24 cellular contexts compared by ENCODE assay signal in genomic region chr5:122674412-122674811, GRCh38.
"Had no signal": no experiment of that assay in that cellular context is flagged by ENCODE, and none has a peak within 500 bp of the region (broad histone marks: within the 10 kb centered on the region; RNA-seq: fewer than 3 reads in every experiment).

No MANE protein-coding gene starts in this region.

- DNase-seq: activated CD4-positive, alpha-beta memory T cell treated with anti-CD3 and anti-CD28 coated beads for 36 hours; activated CD4-positive, alpha-beta T cell treated with anti-CD3 and anti-CD28 coated beads for 48 hours; activated CD8-positive, alpha-beta memory T cell treated with anti-CD3 and anti-CD28 coated beads, Interleukin-2, amount 50 U/mL, for 4 hours; activated gamma-delta T cell treated with Interleukin-2 at 50 U/mL for 16 hours; activated naive CD4-positive, alpha-beta T cell treated with anti-CD3 and anti-CD28 coated beads, Interleukin-2, amount 50 U/mL, for 16 hours; activated T-cell treated with anti-CD3 and anti-CD28 coated beads, Interleukin-2, amount 50 U/mL, for 1 hour; amniotic stem cell; effector CD8-positive, alpha-beta T cell; heart right ventricle; left lung; lower lobe of right lung; mesendoderm; natural killer cell; posterior cingulate gyrus; right cardiac atrium; stimulated activated CD4-positive, alpha-beta T cell treated with anti-CD3 and anti-CD28 coated beads, Interleukin-15, amount 100 ng/mL, for 24 hours; stimulated activated CD4-positive, alpha-beta T cell treated with anti-CD3 and anti-CD28 coated beads, Interleukin-2, amount 100 ng/mL, for 24 hours; stimulated activated naive CD4-positive, alpha-beta T cell; SW 1271; T1000; transverse colon; WERI-Rb-1 had no signal

- ATAC-seq: activated CD4-positive, CD25-positive, alpha-beta regulatory T cell treated with anti-CD3 and anti-CD28 coated beads, Interleukin-2, amount 50 U/mL, for 24 hours; heart right ventricle; left lung; lower lobe of right lung; natural killer cell had no signal

- H3K4me3 ChIP-seq: heart right ventricle, left lung, lower lobe of right lung, neural progenitor cell, transverse colon had no signal
